In genomic region chr1:73100216-73100615, GRCh38 we compare ENCODE assay signal across 1 cellular context.
TF ChIP-seq lines count a peak whose summit lies in the region.

No MANE protein-coding gene starts in this region.

TF ChIP-seq in H1, 55 proteins besides CTCF, POLR2A, EP300 and RAD21 (continued from another document):
- TF ChIP-seq EZH2 (IDR thresholded peaks at IDR 0.05; ENCODE audit: low read depth, low read length, severe bottlenecking) (no peak), SRF (IDR thresholded peaks at IDR 0.05; ENCODE audit: low read depth, low read length) (no peak), TAF7 (optimal IDR thresholded peaks at IDR 0.05; ENCODE audit: borderline replicate concordance, low read depth, low read length) (no peak), GABPA (IDR thresholded peaks at IDR 0.05; ENCODE audit: borderline replicate concordance, insufficient read depth, low read length) (no peak), KDM5A (IDR thresholded peaks at IDR 0.05; ENCODE audit: low read length) (no peak), USF2 (IDR thresholded peaks at IDR 0.05; ENCODE audit: low read length) (no peak), SIN3A (conservative IDR thresholded peaks at IDR 0.05 in 1 of 2, IDR thresholded peaks at IDR 0.05 in 1 of 2; ENCODE audit: low read depth in 1 of 2, low read length in 2 of 2) (no peak), TBP (IDR thresholded peaks at IDR 0.05; ENCODE audit: low read depth, low read length) (no peak), CHD1 (IDR thresholded peaks at IDR 0.05; ENCODE audit: low read depth, low read length) (no peak), CREB1 (IDR thresholded peaks at IDR 0.05) (no peak)
